Comparison of ENCODE assay signal across 9 cellular contexts in the genomic region with DNA sequence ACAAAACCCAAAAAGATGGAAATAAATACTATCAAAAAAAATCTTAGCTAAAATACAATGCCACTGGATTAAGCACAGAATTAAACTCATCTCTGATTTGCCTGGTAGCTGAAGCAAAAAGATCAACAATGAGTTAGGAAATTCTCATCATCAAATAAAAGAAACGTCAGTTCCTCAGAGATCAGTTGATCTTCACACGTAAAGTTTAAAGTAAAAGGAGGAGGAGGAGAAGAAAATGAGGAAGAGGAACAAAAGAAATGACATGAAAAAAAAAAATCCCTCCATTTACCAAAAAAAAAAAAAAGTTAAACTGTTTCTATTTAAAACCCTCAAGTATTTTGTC. TPM values are rescaled to one million over a fixed set of nuclear protein-coding genes. Genes with fewer than 3 reads are reported as not detected.
DNase-seq lines count a peak whose midpoint lies in the region; ATAC-seq and TF ChIP-seq lines count a peak whose summit lies in the region.
"Had no signal": no experiment of that assay in that cellular context is flagged by ENCODE, and none has a peak within 500 bp of the region (broad histone marks: within the 10 kb centered on the region; RNA-seq: fewer than 3 reads in every experiment).

No MANE protein-coding gene starts in this region.

- in situ Hi-C loops in GM13977 (cut with MboI; ENCODE audit: low pct_unique_long_range_greater_than_20kb, low sequenced_read_pairs, unreplicated experiment): no loop called here

- TF ChIP-seq CTCF in HL-60 (IDR thresholded peaks at IDR 0.05; ENCODE audit: insufficient read depth, low read length) (no peak), GM13977 (IDR thresholded peaks at IDR 0.05; ENCODE audit: extremely low read depth, insufficient read depth, missing control alignments) (no peak)

- H3K27me3 ChIP-seq in BLaER1 (no peaks in the 10 kb centered on the region), HL-60 (ENCODE audit: insufficient read depth, poor library complexity, severe bottlenecking) (no peaks in the 10 kb centered on the region)

- H3K4me1 ChIP-seq in BLaER1: peaks cover 41% of the 10 kb centered on the region

- H3K9me3 ChIP-seq in BLaER1: no peaks in the 10 kb centered on the region

- peak overlapping the region; percentile 92 for H3K4me2 ChIP-seq in BLaER1

- H3K27ac ChIP-seq in BLaER1: peak overlapping the region; percentile 57; the same call in 1 of the 2 replicates
- peak overlapping the region; percentile 97 for H3K27ac ChIP-seq in HL-60 (replicated peaks)

- DNase-seq in HL-60 (ENCODE audit: low read depth in 1 of 2, low spot score in 1 of 2) (peak in 1 of 2 experiments; percentile 45), NCI-H1694 (lab: John Stamatoyannopoulos, UW) (no peak), GM13977 (ENCODE audit: low spot score) (no peak)
- DNase-seq in central memory CD8-positive, alpha-beta T cell (ENCODE audit: low spot score in 2 of 2): no peak
- DNase-seq in naive thymus-derived CD8-positive, alpha-beta T cell: no peak
- DNase-seq: IMR-90 had no signal

- H3K4me1 Mint-ChIP-seq in central memory CD8-positive, alpha-beta T cell: peaks cover 11% of the 10 kb centered on the region
- H3K4me1 Mint-ChIP-seq in naive thymus-derived CD8-positive, alpha-beta T cell: peaks cover 40 to 85% (median 83%) of the 10 kb centered on the region in 4 donors

- POLR2A ChIA-PET in naive thymus-derived CD8-positive, alpha-beta T cell (lab: Charles Lee): interaction anchor here (0.6 to 6.6 kb wide), 20 partner anchors 9 to 1111 kb away, joined by 3 to 399 read pairs (median 5); partner anchors contain the start of genes CREB1, KLF7 and METTL21A

- ATAC-seq in central memory CD8-positive, alpha-beta T cell (replicated peaks; ENCODE audit: extremely low read depth, poor library complexity, severe bottlenecking): peak; percentile 13
- peak; percentile 41 to 44 for ATAC-seq in naive thymus-derived CD8-positive, alpha-beta T cell
- no peak for ATAC-seq in GM21576 (IDR thresholded peaks at IDR 0.05; ENCODE audit: unreplicated experiment)
- ATAC-seq in HG02798 (IDR thresholded peaks at IDR 0.05; ENCODE audit: poor library complexity, unreplicated experiment): no peak

- peak overlapping the region; percentile 11 for H3K4me3 Mint-ChIP-seq in central memory CD8-positive, alpha-beta T cell
- peak overlapping the region; percentile 70 to 89 (median 82) for H3K4me3 Mint-ChIP-seq in naive thymus-derived CD8-positive, alpha-beta T cell

- no peaks in the 10 kb centered on the region for H4K20me1 ChIP-seq in BLaER1

- peak overlapping the region; percentile 60 for H3K27ac Mint-ChIP-seq in central memory CD8-positive, alpha-beta T cell (ENCODE audit: low read depth)
- H3K27ac Mint-ChIP-seq in naive thymus-derived CD8-positive, alpha-beta T cell: peak overlapping the region; percentile 92 to 98 (median 96)

- H3K27me3 Mint-ChIP-seq in central memory CD8-positive, alpha-beta T cell: peaks cover under 1% of the 10 kb centered on the region
- H3K27me3 Mint-ChIP-seq in naive thymus-derived CD8-positive, alpha-beta T cell: no peaks in the 10 kb centered on the region

- H3K36me3 Mint-ChIP-seq in central memory CD8-positive, alpha-beta T cell (ENCODE audit: insufficient read depth): peaks cover 9% of the 10 kb centered on the region
- H3K36me3 Mint-ChIP-seq in naive thymus-derived CD8-positive, alpha-beta T cell: peaks cover 4 to 17% (median 13%) of the 10 kb centered on the region in 3 donors

- H3K9ac ChIP-seq in BLaER1: 0 out of 2 replicates have a peak overlapping the region, but pooled peaks have one; percentile 49

- H3K4me3 ChIP-seq in BLaER1: peak overlapping the region; percentile 56
- H3K4me3 ChIP-seq in HL-60 (replicated peaks; ENCODE audit: insufficient read depth, low read length): no peak overlapping the region; the same call in 1 of the 2 replicates

- no peaks in the 10 kb centered on the region for H3K9me3 Mint-ChIP-seq in central memory CD8-positive, alpha-beta T cell
- H3K9me3 Mint-ChIP-seq in naive thymus-derived CD8-positive, alpha-beta T cell: no peaks in the 10 kb centered on the region

- no peaks in the 10 kb centered on the region for H3K36me3 ChIP-seq in BLaER1

RNA-seq across cellular contexts. Expression of gene KLF7, which starts 22.6 kb away (rescaled TPM):
- 10 to 100 TPM; 79.5 to 89.2 TPM for total RNA-seq in naive thymus-derived CD8-positive, alpha-beta T cell
- 10 to 100 TPM; 15.2 to 29.6 (median 16.3) TPM for polyA plus RNA-seq in naive thymus-derived CD8-positive, alpha-beta T cell

Comparison
In these comparisons a context has a peak if more than half of its experiments do, and no peak if none do; other contexts are left out.
1. ATAC-seq: peak in central memory CD8-positive, alpha-beta T cell (single experiment) and naive thymus-derived CD8-positive, alpha-beta T cell (2 of 2); none in GM21576 (single experiment) and HG02798 (single experiment).